17 cellular contexts compared by ENCODE assay signal in the genomic region with DNA sequence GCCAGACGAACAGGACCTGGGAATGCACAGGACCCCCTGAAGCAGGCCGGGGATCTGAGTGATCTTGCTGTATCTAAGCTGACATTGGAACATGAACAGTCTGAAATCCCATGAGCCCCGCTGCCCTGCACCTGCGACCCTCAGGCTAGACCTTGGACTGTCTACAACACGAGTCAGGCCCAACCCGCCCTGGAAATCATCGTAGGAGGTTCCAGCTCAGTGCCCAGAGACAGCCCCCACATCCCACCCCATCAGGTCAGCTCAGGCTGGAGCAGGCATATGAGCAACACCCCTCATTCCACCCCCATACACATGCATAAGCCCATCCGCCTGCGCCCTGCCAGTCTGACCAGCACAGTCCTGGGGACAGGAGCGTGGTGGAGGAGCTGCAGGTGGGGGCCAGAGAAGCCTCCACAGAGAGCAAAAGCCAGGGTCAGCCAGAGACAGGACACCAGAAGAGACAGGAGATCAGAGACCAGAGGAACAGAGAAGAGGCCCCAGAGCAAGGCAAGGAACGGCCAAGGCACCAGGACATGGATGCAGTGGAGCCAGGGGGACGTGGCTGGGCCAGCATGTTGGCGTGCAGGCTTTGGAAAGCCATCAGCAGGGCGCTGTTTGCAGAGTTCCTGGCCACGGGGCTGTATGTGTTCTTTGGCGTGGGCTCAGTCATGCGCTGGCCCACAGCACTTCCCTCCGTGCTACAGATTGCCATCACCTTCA. TPM values are rescaled to one million over a fixed set of nuclear protein-coding genes. Genes with fewer than 3 reads are reported as not detected.
DNase-seq lines count a peak whose midpoint lies in the region; ATAC-seq and TF ChIP-seq lines count a peak whose summit lies in the region.
"Had no signal": no experiment of that assay in that cellular context is flagged by ENCODE, and none has a peak within 500 bp of the region (broad histone marks: within the 10 kb centered on the region; RNA-seq: fewer than 3 reads in every experiment).

A gene with protein sequence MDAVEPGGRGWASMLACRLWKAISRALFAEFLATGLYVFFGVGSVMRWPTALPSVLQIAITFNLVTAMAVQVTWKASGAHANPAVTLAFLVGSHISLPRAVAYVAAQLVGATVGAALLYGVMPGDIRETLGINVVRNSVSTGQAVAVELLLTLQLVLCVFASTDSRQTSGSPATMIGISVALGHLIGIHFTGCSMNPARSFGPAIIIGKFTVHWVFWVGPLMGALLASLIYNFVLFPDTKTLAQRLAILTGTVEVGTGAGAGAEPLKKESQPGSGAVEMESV (plus strand): TSS at position 307 of the 720 bp plus-strand sequence. CDS start 227 bp downstream, at position 534.

- CTCF ChIA-PET in SK-N-SH (lab: Yijun Ruan, JAX), result interaction anchor here (0.6 to 20.3 kb wide), 11 partner anchors 8 to 105 kb away, joined by 3 to 1401 read pairs (median 6); a partner anchor contains a TSS

- H2AFZ ChIP-seq in SK-N-SH (ENCODE audit: low read depth), result no peak within 1 kb of the TSS
- no peak within 1 kb of the TSS for H2AFZ ChIP-seq in neural progenitor cell (replicated peaks)

- no peak within 1 kb of the TSS for H3K27ac Mint-ChIP-seq in endodermal cell
- H3K27ac Mint-ChIP-seq in neural progenitor cell, result peak within 1 kb of the TSS; percentile 73
- no peak within 1 kb of the TSS for H3K27ac Mint-ChIP-seq in natural killer cell treated with Interleukin-12 subunit alpha and Interleukin-12 subunit beta and Interleukin-15 and Interleukin-18, amount 100 ng/mL, for 72 hours
- H3K27ac Mint-ChIP-seq: IgD-negative memory B cell had no signal

- H3K4me1 Mint-ChIP-seq in endodermal cell (no peaks in the 10 kb centered on the region), neural progenitor cell (peaks cover 15% of the 10 kb centered on the region)
- no peaks in the 10 kb centered on the region for H3K4me1 Mint-ChIP-seq in natural killer cell treated with Interleukin-12 subunit alpha and Interleukin-12 subunit beta and Interleukin-15 and Interleukin-18, amount 100 ng/mL, for 72 hours (ENCODE audit: low read depth in 2 of 2)

- no peak within 1 kb of the TSS for H3K4me2 ChIP-seq in SK-N-SH
- no peak within 1 kb of the TSS for H3K4me2 ChIP-seq in neural progenitor cell

- H3F3A ChIP-seq in SK-N-SH (replicated peaks; ENCODE audit: insufficient read depth) (no peaks in the 10 kb centered on the region), neural progenitor cell (ENCODE audit: low read depth) (no peaks in the 10 kb centered on the region)

- H3K9me3 ChIP-seq in SK-N-SH (no peaks in the 10 kb centered on the region), endodermal cell (ENCODE audit: control insufficient read depth, low read length) (no peaks in the 10 kb centered on the region), neural progenitor cell (ENCODE audit: low read depth) (no peaks in the 10 kb centered on the region), aorta (ENCODE audit: control insufficient read depth, low read length) (no peaks in the 10 kb centered on the region)
- H3K9me3 ChIP-seq: HAP-1, Peyer's patch had no signal

- H3K79me2 ChIP-seq in SK-N-SH (ENCODE audit: insufficient read depth) (no peaks in the 10 kb centered on the region), neural progenitor cell (ENCODE audit: low read depth) (no peaks in the 10 kb centered on the region)

- H3K4me1 ChIP-seq in SK-N-SH (ENCODE audit: control insufficient read depth in 1 of 2, insufficient read depth in 2 of 2, low read depth in 1 of 2, low read length in 1 of 2) (peaks cover 0 to 45% of the 10 kb centered on the region in 2 experiments; a peak in 1 of 4 replicates), endodermal cell (ENCODE audit: control insufficient read depth, insufficient read depth, low read length) (no peaks in the 10 kb centered on the region), neural progenitor cell (no peaks in the 10 kb centered on the region), aorta (ENCODE audit: control insufficient read depth in 1 of 2, insufficient read depth in 2 of 2, low read length in 2 of 2) (no peaks in the 10 kb centered on the region)

- TF ChIP-seq CTCF in SK-N-SH (IDR thresholded peaks at IDR 0.05), result no peak
- TF ChIP-seq CTCF in endodermal cell (conservative IDR thresholded peaks at IDR 0.05), result no peak
- no peak for TF ChIP-seq CTCF in neural progenitor cell (IDR thresholded peaks at IDR 0.05)

- H3K36me3 ChIP-seq in SK-N-SH (replicated peaks in 1 of 2; ENCODE audit: control insufficient read depth in 1 of 2, insufficient read depth in 2 of 2, low read length in 1 of 2) (no peaks in the 10 kb centered on the region), endodermal cell (ENCODE audit: control insufficient read depth, insufficient read depth, low read length) (no peaks in the 10 kb centered on the region), neural progenitor cell (no peaks in the 10 kb centered on the region), aorta (ENCODE audit: control insufficient read depth in 1 of 2, insufficient read depth in 2 of 2, low read length in 1 of 2) (no peaks in the 10 kb centered on the region)
- H3K36me3 ChIP-seq: HAP-1, Peyer's patch had no signal

- no peak within 1 kb of the TSS for H3K4me3 Mint-ChIP-seq in endodermal cell
- H3K4me3 Mint-ChIP-seq in neural progenitor cell, result peak within 1 kb of the TSS; percentile 29
- no peak within 1 kb of the TSS for H3K4me3 Mint-ChIP-seq in natural killer cell treated with Interleukin-12 subunit alpha and Interleukin-12 subunit beta and Interleukin-15 and Interleukin-18, amount 100 ng/mL, for 72 hours
- H3K4me3 Mint-ChIP-seq: IgD-negative memory B cell had no signal

- intact Hi-C loops in aorta (cut with DNase I), result no loop called here

- H3K4me3 ChIP-seq in SK-N-SH (ENCODE audit: low read depth in 2 of 2, low read length in 1 of 2) (no peak within 1 kb of the TSS), endodermal cell (ENCODE audit: low read length) (no peak within 1 kb of the TSS), neural progenitor cell (no peak within 1 kb of the TSS), aorta (ENCODE audit: low read length in 2 of 2) (no peak within 1 kb of the TSS)
- H3K4me3 ChIP-seq: HAP-1, Peyer's patch had no signal

- POLR2A ChIA-PET in SK-N-SH (lab: Yijun Ruan, JAX), result no interaction called here

- H4K20me1 ChIP-seq in SK-N-SH (ENCODE audit: insufficient read depth) (no peaks in the 10 kb centered on the region), neural progenitor cell (ENCODE audit: low read depth) (no peaks in the 10 kb centered on the region)

- DNase-seq in SK-N-SH (peak; percentile 12), endodermal cell (peak; percentile 42), neural progenitor cell (ENCODE audit: low spot score) (no peak), aorta (peak; percentile 50 to 75)
- DNase-seq in natural killer cell treated with Interleukin-12 subunit alpha and Interleukin-12 subunit beta and Interleukin-15 and Interleukin-18, amount 100 ng/mL, for 72 hours (ENCODE audit: low spot score), result no peak
- DNase-seq: EL, NCI-H1417, NCI-H2081, NCI-H510A treated with DMSO at 0.1 percent for 48 hours, SHP77 had no signal

- H3K27ac ChIP-seq in SK-N-SH (ENCODE audit: low read depth in 2 of 2, low read length in 1 of 2), result no peak within 1 kb of the TSS
- no peak within 1 kb of the TSS for H3K27ac ChIP-seq in endodermal cell (ENCODE audit: low read depth, low read length)
- H3K27ac ChIP-seq in neural progenitor cell, result no peak within 1 kb of the TSS
- no peak within 1 kb of the TSS for H3K27ac ChIP-seq in aorta (ENCODE audit: low read depth in 1 of 2, low read length in 2 of 2)
- H3K27ac ChIP-seq: 22Rv1, Peyer's patch had no signal

- H3K9ac ChIP-seq in SK-N-SH (no peak within 1 kb of the TSS), endodermal cell (ENCODE audit: extremely low read depth, low read length, poor library complexity, severe bottlenecking) (no peak within 1 kb of the TSS), neural progenitor cell (no peak within 1 kb of the TSS)

- H3K9me2 ChIP-seq in SK-N-SH, result no peaks in the 10 kb centered on the region

- TF ChIP-seq EP300 in SK-N-SH (IDR thresholded peaks at IDR 0.05; ENCODE audit: borderline replicate concordance in 1 of 2, low read depth in 1 of 2, low read length in 1 of 2), result no peak

- H3K27me3 ChIP-seq in SK-N-SH (ENCODE audit: insufficient read depth), result no peaks in the 10 kb centered on the region
- peaks cover 37% of the 10 kb centered on the region for H3K27me3 ChIP-seq in endodermal cell (ENCODE audit: control insufficient read depth, insufficient read depth, low read length, poor library complexity, severe bottlenecking)
- peaks cover 39% of the 10 kb centered on the region for H3K27me3 ChIP-seq in neural progenitor cell
- no peaks in the 10 kb centered on the region for H3K27me3 ChIP-seq in aorta (ENCODE audit: control insufficient read depth in 1 of 2, insufficient read depth in 2 of 2, low read length in 1 of 2)
- H3K27me3 ChIP-seq: Peyer's patch had no signal

- H3K27me3 Mint-ChIP-seq in endodermal cell (ENCODE audit: insufficient read depth) (peaks cover 15% of the 10 kb centered on the region), neural progenitor cell (ENCODE audit: insufficient read depth, low read depth) (peaks cover 9% of the 10 kb centered on the region)
- peaks cover 0 to 3% of the 10 kb centered on the region in 2 donors for H3K27me3 Mint-ChIP-seq in natural killer cell treated with Interleukin-12 subunit alpha and Interleukin-12 subunit beta and Interleukin-15 and Interleukin-18, amount 100 ng/mL, for 72 hours

- TF ChIP-seq RAD21 in SK-N-SH (IDR thresholded peaks at IDR 0.05; ENCODE audit: low read length), result no peak

- WGBS in SK-N-SH (ENCODE audit: low lambda C conversion rate), result 90% methylated on average over 13 of the region's 18 CpGs
- 91 to 97% methylated on average over 15 to 18 of the region's 18 CpGs for whole genome bisulfite sequencing in endodermal cell (ENCODE audit: insufficient coverage in 1 of 2, insufficient read length in 1 of 2), 2 experiments
- WGBS in aorta, 2 donors, result 57 to 59% methylated on average over 18 of the region's 18 CpGs

- H3K36me3 Mint-ChIP-seq in endodermal cell (ENCODE audit: low read depth) (no peaks in the 10 kb centered on the region), neural progenitor cell (no peaks in the 10 kb centered on the region)
- H3K36me3 Mint-ChIP-seq in natural killer cell treated with Interleukin-12 subunit alpha and Interleukin-12 subunit beta and Interleukin-15 and Interleukin-18, amount 100 ng/mL, for 72 hours, result no peaks in the 10 kb centered on the region
- H3K36me3 Mint-ChIP-seq: IgD-negative memory B cell had no signal

- H3K9me3 Mint-ChIP-seq in endodermal cell (no peaks in the 10 kb centered on the region), neural progenitor cell (no peaks in the 10 kb centered on the region)
- no peaks in the 10 kb centered on the region for H3K9me3 Mint-ChIP-seq in natural killer cell treated with Interleukin-12 subunit alpha and Interleukin-12 subunit beta and Interleukin-15 and Interleukin-18, amount 100 ng/mL, for 72 hours
- H3K9me3 Mint-ChIP-seq: IgD-negative memory B cell had no signal

- ATAC-seq in SK-N-SH treated with all-trans-retinoic acid at 6 μM for 48 hours, result no peak
- ATAC-seq in aorta (ENCODE audit: low FRiP score), result no peak
- no peak for ATAC-seq in natural killer cell treated with Interleukin-12 subunit alpha and Interleukin-12 subunit beta and Interleukin-15 and Interleukin-18, amount 100 ng/mL, for 72 hours
- no peak for ATAC-seq in esophagus mucosa
- ATAC-seq in HG02981 (IDR thresholded peaks at IDR 0.05; ENCODE audit: unreplicated experiment), result no peak

RNA-seq across cellular contexts. Expression of the gene that starts here (rescaled TPM):
- polyA plus RNA-seq in SK-N-SH (2012; rRNA removed) (0.10 and 0.21 TPM in 2 replicates), aorta (not detected)
- polyA plus RNA-seq in SK-N-SH (2012; cell fraction: cytosol; rRNA removed), result 0.04 and 0.09 TPM in 2 replicates
- polyA plus RNA-seq in SK-N-SH (2012; cell fraction: nucleus; rRNA removed), result 0.56 and 0.59 TPM in 2 replicates
- total RNA-seq in endodermal cell (under 1 TPM in 1 of 2 donors, not detected in 1; 0.20 TPM), neural progenitor cell (ENCODE audit: low replicate concordance) (0.12 TPM in 1 of 2 replicates, not detected in the other), aorta (under 1 TPM in 1 of 2 donors, not detected in 1; 0.39 TPM), esophagus mucosa (not detected)
- 0.28 TPM for polyA plus RNA-seq in endodermal cell (2013, experiment 1 of 2)
- 0.04 TPM for polyA plus RNA-seq in endodermal cell (2013, experiment 2 of 2)
- total RNA-seq in natural killer cell treated with Interleukin-12 subunit alpha and Interleukin-12 subunit beta and Interleukin-15 and Interleukin-18, amount 100 ng/mL, for 72 hours, result not detected
- total RNA-seq: Peyer's patch had no signal
- polyA plus RNA-seq: IgD-negative memory B cell had no signal

Comparison
In these comparisons a context has a peak if more than half of its experiments do, and no peak if none do; other contexts are left out.
1. Peak in DNase-seq in SK-N-SH; RNA of the gene not detected or under 1 TPM.
2. Peak in DNase-seq in endodermal cell; RNA of the gene not detected or under 1 TPM.
3. Peak in DNase-seq in aorta; RNA of the gene not detected or under 1 TPM.